Comparison of ENCODE assay signal across 27 cellular contexts in genomic region chr9:27530915-27531762, GRCh38. TPM values are rescaled to one million over a fixed set of nuclear protein-coding genes. Genes with fewer than 3 reads are reported as not detected.
"Had no signal": no experiment of that assay in that cellular context is flagged by ENCODE, and none has a peak within 500 bp of the region (broad histone marks: within the 10 kb centered on the region; RNA-seq: fewer than 3 reads in every experiment).

No MANE protein-coding gene starts in this region.

- H3K27me3 Mint-ChIP-seq: progenitor cell of endocrine pancreas had no signal

- H3K9me3 ChIP-seq: esophagus muscularis mucosa, gastroesophageal sphincter, heart left ventricle, thyroid gland had no signal

- H3K36me3 ChIP-seq: brain microvascular endothelial cell, gastroesophageal sphincter, thyroid gland had no signal

- H3K27ac Mint-ChIP-seq: activated CD4-positive, alpha-beta memory T cell treated with anti-CD3 and anti-CD28 coated beads, Interleukin-2, amount 10 ng/mL, durations not matched to agents 7 days and 5 days; activated naive CD4-positive, alpha-beta T cell treated with anti-CD3 and anti-CD28 coated beads for 36 hours; activated naive CD8-positive, alpha-beta T cell treated with anti-CD3 and anti-CD28 coated beads, Interleukin-2, amount 50 U/mL, for 24 hours; progenitor cell of endocrine pancreas had no signal

- H3K4me3 Mint-ChIP-seq: activated CD4-positive, alpha-beta memory T cell treated with anti-CD3 and anti-CD28 coated beads, Interleukin-2, amount 10 ng/mL, durations not matched to agents 7 days and 5 days; activated naive CD4-positive, alpha-beta T cell treated with anti-CD3 and anti-CD28 coated beads for 36 hours; activated naive CD8-positive, alpha-beta T cell treated with anti-CD3 and anti-CD28 coated beads, Interleukin-2, amount 50 U/mL, for 24 hours had no signal

- H3K4me3 ChIP-seq: coronary artery, esophagus muscularis mucosa, gastroesophageal sphincter, thyroid gland had no signal

- ATAC-seq: activated naive CD8-positive, alpha-beta T cell treated with anti-CD3 and anti-CD28 coated beads, Interleukin-2, amount 50 U/mL, for 24 hours; gastroesophageal sphincter; heart left ventricle; left ventricle myocardium superior; naive thymus-derived CD8-positive, alpha-beta T cell had no signal

- H3K27ac ChIP-seq: brain microvascular endothelial cell, coronary artery, esophagus muscularis mucosa had no signal

- H3K9me3 Mint-ChIP-seq: activated CD4-positive, alpha-beta memory T cell treated with anti-CD3 and anti-CD28 coated beads, Interleukin-2, amount 10 ng/mL, durations not matched to agents 7 days and 5 days; activated naive CD4-positive, alpha-beta T cell treated with anti-CD3 and anti-CD28 coated beads for 36 hours; activated naive CD8-positive, alpha-beta T cell treated with anti-CD3 and anti-CD28 coated beads, Interleukin-2, amount 50 U/mL, for 24 hours; naive thymus-derived CD8-positive, alpha-beta T cell had no signal

- DNase-seq: activated CD4-positive, alpha-beta memory T cell treated with anti-CD3 and anti-CD28 coated beads, Interleukin-2, amount 10 ng/mL, durations not matched to agents 7 days and 5 days; activated CD4-positive, alpha-beta T cell treated with anti-CD3 and anti-CD28 coated beads for 48 hours; activated CD4-positive, CD25-positive, alpha-beta regulatory T cell; activated naive CD4-positive, alpha-beta T cell treated with anti-CD3 and anti-CD28 coated beads for 36 hours; activated naive CD8-positive, alpha-beta T cell treated with anti-CD3 and anti-CD28 coated beads, Interleukin-2, amount 50 U/mL, for 24 hours; activated T-cell treated with anti-CD3 and anti-CD28 coated beads, Interleukin-2, amount 50 U/mL, for 1 hour; anterior cingulate cortex; brain microvascular endothelial cell; effector CD4-positive, alpha-beta T cell; heart left ventricle; left ventricle myocardium superior; mesendoderm; naive thymus-derived CD8-positive, alpha-beta T cell; stimulated activated CD4-positive, alpha-beta T cell treated with anti-CD3 and anti-CD28 coated beads, Interleukin-12 subunit alpha, Interleukin-12 subunit beta, amount 100 ng/mL, for 4 hours; stimulated activated CD4-positive, alpha-beta T cell treated with anti-CD3 and anti-CD28 coated beads, Interleukin-1b, Interleukin-23, amount 100 ng/mL, for 48 hours; stimulated activated CD8-positive, alpha-beta memory T cell treated with anti-CD3 and anti-CD28 coated beads, Interleukin-4, amount 100 ng/mL, for 48 hours; stimulated activated naive CD4-positive, alpha-beta T cell; T-helper 1 cell; T-helper 9 cell; thyroid gland had no signal

- H3K27me3 ChIP-seq: brain microvascular endothelial cell, esophagus muscularis mucosa, gastroesophageal sphincter, heart left ventricle, thyroid gland had no signal

RNA-seq across cellular contexts. Expression of gene IFNK, which starts 7.0 kb away (rescaled TPM):
- total RNA-seq: activated CD4-positive, alpha-beta memory T cell treated with anti-CD3 and anti-CD28 coated beads, Interleukin-2, amount 10 ng/mL, durations not matched to agents 7 days and 5 days; esophagus muscularis mucosa; gastroesophageal sphincter; heart left ventricle; kidney epithelial cell; left ventricle myocardium superior; naive thymus-derived CD8-positive, alpha-beta T cell; omental fat pad; progenitor cell of endocrine pancreas; thyroid gland; urinary bladder had no signal
- polyA plus RNA-seq: heart left ventricle; naive thymus-derived CD8-positive, alpha-beta T cell; urinary bladder had no signal
